In the genomic region with DNA sequence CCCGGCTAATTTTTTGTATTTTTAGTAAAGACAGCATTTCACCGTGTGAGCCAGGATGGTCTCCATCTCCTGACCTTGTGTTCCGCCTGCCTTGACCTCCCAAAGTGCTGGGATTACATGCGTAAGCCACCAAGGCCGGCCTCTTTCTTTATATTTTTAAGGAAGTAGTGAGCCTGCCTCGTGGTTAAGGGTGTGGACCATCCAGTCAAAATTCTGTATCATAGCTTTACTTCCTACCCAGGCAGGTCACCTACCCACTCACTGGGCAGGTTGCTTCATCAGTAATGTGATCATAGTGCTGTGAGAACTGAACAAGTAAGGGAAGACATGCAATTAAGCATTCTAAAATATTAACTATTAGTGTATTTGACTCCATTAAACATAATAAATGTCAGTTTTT, we compare ENCODE assay signal across 34 cellular contexts. TPM values are rescaled to one million over a fixed set of nuclear protein-coding genes. Genes with fewer than 3 reads are reported as not detected.
A peak's percentile ranks its signal among the peaks of the same experiment; 100 is the strongest.
DNase-seq lines count a peak whose midpoint lies in the region; ATAC-seq and TF ChIP-seq lines count a peak whose summit lies in the region.
"Had no signal": no experiment of that assay in that cellular context is flagged by ENCODE, and none has a peak within 500 bp of the region (broad histone marks: within the 10 kb centered on the region; RNA-seq: fewer than 3 reads in every experiment).

No MANE protein-coding gene starts in this region.

- H2AFZ ChIP-seq in mammary epithelial cell (ENCODE audit: low read depth, low read length): no peak overlapping the region
- no peak overlapping the region for H2AFZ ChIP-seq in Karpas-422 (ENCODE audit: low read length)

- dilution Hi-C loops in mammary epithelial cell (cut with HindIII; ENCODE audit: low sequenced_read_pairs): no loop called here

- no peaks in the 10 kb centered on the region for H3K36me3 Mint-ChIP-seq in dendritic cell treated with granulocyte-macrophage colony-stimulating factor and Interleukin-4, amounts not matched to agents 40 ng/mL and 50 ng/mL, for 4 days (ENCODE audit: low read depth)
- H3K36me3 Mint-ChIP-seq in stimulated activated memory B cell treated with anti-CD40 and anti-IgM and Interleukin-4, amounts not matched to agents 10 μg/mL and 1 μg/mL and 100 μg/mL, for 72 hours: no peaks in the 10 kb centered on the region
- H3K36me3 Mint-ChIP-seq: activated naive CD8-positive, alpha-beta T cell treated with anti-CD3 and anti-CD28 coated beads, Interleukin-2, amount 10 ng/mL, durations not matched to agents 7 days and 5 days; immature natural killer cell had no signal

- H3K4me2 ChIP-seq in mammary epithelial cell (ENCODE audit: insufficient read depth, low read depth, low read length) (no peak overlapping the region), Karpas-422 (ENCODE audit: low read depth, low read length, poor library complexity, severe bottlenecking) (no peak overlapping the region)

- H3K4me3 ChIP-seq in mammary epithelial cell (replicated peaks in 1 of 3; ENCODE audit: insufficient read depth in 1 of 3, low read depth in 2 of 3, low read length in 3 of 3): no peak overlapping the region
- no peak overlapping the region for H3K4me3 ChIP-seq in breast epithelium
- H3K4me3 ChIP-seq in Karpas-422 (ENCODE audit: low read length): no peak overlapping the region
- H3K4me3 ChIP-seq: cardiac muscle cell, pancreas, suprapubic skin had no signal

- no peak overlapping the region for H3K27ac ChIP-seq in mammary epithelial cell (ENCODE audit: insufficient read depth, low read depth, low read length)
- no peak overlapping the region for H3K27ac ChIP-seq in breast epithelium
- H3K27ac ChIP-seq in Karpas-422 (ENCODE audit: low read length): no peak overlapping the region
- H3K27ac ChIP-seq: cardiac muscle cell, pancreas, suprapubic skin, VCaP had no signal

- no peaks in the 10 kb centered on the region for H3K9me3 Mint-ChIP-seq in dendritic cell treated with granulocyte-macrophage colony-stimulating factor and Interleukin-4, amounts not matched to agents 40 ng/mL and 50 ng/mL, for 4 days
- no peaks in the 10 kb centered on the region for H3K9me3 Mint-ChIP-seq in stimulated activated memory B cell treated with anti-CD40 and anti-IgM and Interleukin-4, amounts not matched to agents 10 μg/mL and 1 μg/mL and 100 μg/mL, for 72 hours
- H3K9me3 Mint-ChIP-seq: activated naive CD8-positive, alpha-beta T cell treated with anti-CD3 and anti-CD28 coated beads, Interleukin-2, amount 10 ng/mL, durations not matched to agents 7 days and 5 days; CD4-positive, CD25-positive, alpha-beta regulatory T cell; immature natural killer cell; neural crest cell; T-helper 1 cell treated with Interleukin-12 subunit alpha and Interleukin-12 subunit beta and Interleukin-4 antibody, amounts not matched to agents 30 μg/mL and 1 μg/mL, for 36 hours had no signal

- ATAC-seq in stimulated activated memory B cell treated with anti-CD40 and anti-IgM and Interleukin-4, amounts not matched to agents 10 μg/mL and 1 μg/mL and 100 μg/mL, for 72 hours: no peak
- ATAC-seq in Right ventricle myocardium inferior: no peak
- ATAC-seq: HCT116 had no signal

- intact Hi-C loops in mammary epithelial cell (cut with micrococcal nuclease): no loop called here
- intact Hi-C loops in breast epithelium (cut with DNase I; ENCODE audit: low total_unique reads): no loop called here
- intact Hi-C loops in dendritic cell treated with granulocyte-macrophage colony-stimulating factor and Interleukin-4, amounts not matched to agents 40 ng/mL and 50 ng/mL, for 4 days (cut with micrococcal nuclease): no loop called here
- intact Hi-C loops in Right ventricle myocardium inferior (cut with DNase I): no loop called here

- TF ChIP-seq CTCF in mammary epithelial cell (conservative IDR thresholded peaks at IDR 0.05 in 1 of 2, IDR thresholded peaks at IDR 0.05 in 1 of 2; ENCODE audit: extremely low read depth in 1 of 2, insufficient read depth in 1 of 2, low read depth in 1 of 2, low read length in 2 of 2) (no peak), breast epithelium (IDR thresholded peaks at IDR 0.05) (no peak)

- BruUV-seq in mammary epithelial cell (replicated peaks; lab: Mats Ljungman, UMichigan): no TSS peak

- no peaks in the 10 kb centered on the region for H3K36me3 ChIP-seq in mammary epithelial cell (ENCODE audit: insufficient read depth, low read length)
- H3K36me3 ChIP-seq in breast epithelium: no peaks in the 10 kb centered on the region
- H3K36me3 ChIP-seq in Karpas-422 (ENCODE audit: insufficient read depth, low read length): no peaks in the 10 kb centered on the region
- H3K36me3 ChIP-seq: cardiac muscle cell, pancreas, suprapubic skin had no signal

- DNase-seq in mammary epithelial cell (peak; percentile 67), breast epithelium (ENCODE audit: low spot score in 2 of 2) (no peak), SKM-1 (lab: John Stamatoyannopoulos, UW; ENCODE audit: unreplicated experiment) (peak; percentile 79), Karpas-422 (no peak), Right ventricle myocardium inferior (ENCODE audit: missing footprints) (no peak)
- DNase-seq in stimulated activated naive CD4-positive, alpha-beta T cell (lab: John Stamatoyannopoulos, UW): no peak
- DNase-seq: 8988T; activated CD4-positive, alpha-beta T cell treated with anti-CD3 and anti-CD28 coated beads for 4 hours; activated effector memory CD4-positive, alpha-beta T cell treated with anti-CD3 and anti-CD28 coated beads, Interleukin-2, amount 50 U/mL, for 16 hours; activated naive CD8-positive, alpha-beta T cell treated with anti-CD3 and anti-CD28 coated beads, Interleukin-2, amount 10 ng/mL, durations not matched to agents 7 days and 5 days; activated T-cell treated with anti-CD3 and anti-CD28 coated beads, Interleukin-2, amount 50 U/mL, for 1 hour; aorta; Calu3; CD4-positive, CD25-positive, alpha-beta regulatory T cell; DND-41; effector CD4-positive, alpha-beta T cell; immature natural killer cell; mesenchymal stem cell; NCI-H1105 treated with DMSO at 0.1 percent for 48 hours; NCI-H187 treated with DMSO at 0.1 percent for 48 hours; NCI-H526; NK-92 treated with Interleukin-12 subunit alpha and Interleukin-12 subunit beta, amount 100 ng/mL, for 24 hours; stimulated activated CD4-positive, alpha-beta T cell treated with anti-CD3 and anti-CD28 coated beads, Interleukin-15, amount 100 ng/mL, for 24 hours; stimulated activated naive CD4-positive, alpha-beta T cell treated with Interleukin-2 at 50 U/mL for 16 hours had no signal

- H3K9ac ChIP-seq in mammary epithelial cell (ENCODE audit: insufficient read depth, low read length) (no peak overlapping the region), Karpas-422 (ENCODE audit: low read length) (no peak overlapping the region)

- H3K79me2 ChIP-seq in mammary epithelial cell (ENCODE audit: insufficient read depth, low read length): no peaks in the 10 kb centered on the region
- H3K79me2 ChIP-seq in Karpas-422 (ENCODE audit: low read length): no peaks in the 10 kb centered on the region

- H4K20me1 ChIP-seq in mammary epithelial cell (ENCODE audit: insufficient read depth, low read length): no peaks in the 10 kb centered on the region
- 0 out of 2 replicates have a peak, but pooled peaks cover 7% of the 10 kb centered on the region for H4K20me1 ChIP-seq in Karpas-422 (ENCODE audit: insufficient read depth, low read depth, low read length)

- no peaks in the 10 kb centered on the region for H3K9me3 ChIP-seq in mammary epithelial cell (replicated peaks; ENCODE audit: insufficient read depth, low read length)
- H3K9me3 ChIP-seq in breast epithelium: no peaks in the 10 kb centered on the region
- no peaks in the 10 kb centered on the region for H3K9me3 ChIP-seq in Karpas-422 (ENCODE audit: low read length)
- H3K9me3 ChIP-seq: pancreas, suprapubic skin had no signal

- TF ChIP-seq POLR2A in breast epithelium (IDR thresholded peaks at IDR 0.05): no peak

- H3K27ac Mint-ChIP-seq in dendritic cell treated with granulocyte-macrophage colony-stimulating factor and Interleukin-4, amounts not matched to agents 40 ng/mL and 50 ng/mL, for 4 days: peak overlapping the region; percentile 63
- H3K27ac Mint-ChIP-seq in stimulated activated memory B cell treated with anti-CD40 and anti-IgM and Interleukin-4, amounts not matched to agents 10 μg/mL and 1 μg/mL and 100 μg/mL, for 72 hours: no peak overlapping the region
- H3K27ac Mint-ChIP-seq: activated naive CD8-positive, alpha-beta T cell treated with anti-CD3 and anti-CD28 coated beads, Interleukin-2, amount 10 ng/mL, durations not matched to agents 7 days and 5 days; CD4-positive, CD25-positive, alpha-beta regulatory T cell; immature natural killer cell; T-helper 1 cell treated with Interleukin-12 subunit alpha and Interleukin-12 subunit beta and Interleukin-4 antibody, amounts not matched to agents 30 μg/mL and 1 μg/mL, for 36 hours had no signal

- H3K9me2 ChIP-seq in Karpas-422 (replicated peaks; ENCODE audit: insufficient read depth, low read length): no peaks in the 10 kb centered on the region

- CTCF ChIA-PET in mammary epithelial cell (lab: Charles Lee; ENCODE audit: low non-redundant PET): no interaction called here

- H3K4me1 ChIP-seq in mammary epithelial cell (ENCODE audit: insufficient read depth, low read length) (no peaks in the 10 kb centered on the region), breast epithelium (no peaks in the 10 kb centered on the region), Karpas-422 (ENCODE audit: low read length) (no peaks in the 10 kb centered on the region)
- H3K4me1 ChIP-seq: pancreas had no signal

- H3K27me3 ChIP-seq in mammary epithelial cell (ENCODE audit: insufficient read depth, low read length): no peaks in the 10 kb centered on the region
- H3K27me3 ChIP-seq in breast epithelium: no peaks in the 10 kb centered on the region
- no peaks in the 10 kb centered on the region for H3K27me3 ChIP-seq in Karpas-422 (ENCODE audit: low read length)
- H3K27me3 ChIP-seq: pancreas, suprapubic skin had no signal

- WGBS in mammary epithelial cell (ENCODE audit: low coverage, missing lambda C conversion rate): 70% methylated on average over 6 of the region's 6 CpGs

- H3K4me3 Mint-ChIP-seq in dendritic cell treated with granulocyte-macrophage colony-stimulating factor and Interleukin-4, amounts not matched to agents 40 ng/mL and 50 ng/mL, for 4 days: no peak overlapping the region
- H3K4me3 Mint-ChIP-seq in stimulated activated memory B cell treated with anti-CD40 and anti-IgM and Interleukin-4, amounts not matched to agents 10 μg/mL and 1 μg/mL and 100 μg/mL, for 72 hours: no peak overlapping the region
- H3K4me3 Mint-ChIP-seq: activated naive CD8-positive, alpha-beta T cell treated with anti-CD3 and anti-CD28 coated beads, Interleukin-2, amount 10 ng/mL, durations not matched to agents 7 days and 5 days; immature natural killer cell; neural crest cell; T-helper 1 cell treated with Interleukin-12 subunit alpha and Interleukin-12 subunit beta and Interleukin-4 antibody, amounts not matched to agents 30 μg/mL and 1 μg/mL, for 36 hours had no signal

- peaks cover 33% of the 10 kb centered on the region for H3K27me3 Mint-ChIP-seq in dendritic cell treated with granulocyte-macrophage colony-stimulating factor and Interleukin-4, amounts not matched to agents 40 ng/mL and 50 ng/mL, for 4 days
- peaks cover 16% of the 10 kb centered on the region for H3K27me3 Mint-ChIP-seq in stimulated activated memory B cell treated with anti-CD40 and anti-IgM and Interleukin-4, amounts not matched to agents 10 μg/mL and 1 μg/mL and 100 μg/mL, for 72 hours

- in situ Hi-C loops in mammary epithelial cell (cut with MboI; ENCODE audit: low sequenced_read_pairs in 2 of 2): loop anchor here (5.0 to 25.0 kb wide), 3 partner anchors 39 to 157 kb away; a partner anchor contains a TSS

- H3K4me1 Mint-ChIP-seq in dendritic cell treated with granulocyte-macrophage colony-stimulating factor and Interleukin-4, amounts not matched to agents 40 ng/mL and 50 ng/mL, for 4 days (ENCODE audit: low read depth): peaks cover 15% of the 10 kb centered on the region
- peaks cover 5% of the 10 kb centered on the region for H3K4me1 Mint-ChIP-seq in stimulated activated memory B cell treated with anti-CD40 and anti-IgM and Interleukin-4, amounts not matched to agents 10 μg/mL and 1 μg/mL and 100 μg/mL, for 72 hours
- H3K4me1 Mint-ChIP-seq: neural crest cell had no signal

RNA-seq across cellular contexts. Expression of a gene that starts 8.1 kb away (rescaled TPM):
- total RNA-seq in mammary epithelial cell (100 to 1,000 TPM in 1 of 2 donors, 10 to 100 TPM in 1; 67.2 to 193 TPM), breast epithelium (10 to 100 TPM in 2 of 3 donors, 1 to 10 TPM in 1; 9.4 to 12.8 (median 11.5) TPM), Right ventricle myocardium inferior (9.8 TPM)
- 365 TPM for polyA plus RNA-seq in mammary epithelial cell
- 208 TPM for polyA minus RNA-seq in mammary epithelial cell
- total RNA-seq in Karpas-422 (2014; rRNA removed; shearing (Covaris generic); ENCODE audit: low replicate concordance): 11.8 and 25.9 TPM in 2 replicates

RNA-seq across cellular contexts. Expression of a gene that starts 18.0 kb away (rescaled TPM):
- total RNA-seq in mammary epithelial cell (10 to 100 TPM; 54.3 to 70.8 TPM), breast epithelium (1 to 10 TPM in 2 of 3 donors, not detected in 1; 3.4 to 3.6 TPM), Right ventricle myocardium inferior (not detected)
- 29.0 TPM for polyA plus RNA-seq in mammary epithelial cell
- 21.4 TPM for polyA minus RNA-seq in mammary epithelial cell
- not detected in 2 replicates for total RNA-seq in Karpas-422 (2014; rRNA removed; shearing (Covaris generic); ENCODE audit: low replicate concordance)
- total RNA-seq: Calu3; cardiac muscle cell; CD4-positive, CD25-positive, alpha-beta regulatory T cell had no signal
- polyA plus RNA-seq: cardiac muscle cell; CD4-positive, CD25-positive, alpha-beta regulatory T cell; immature natural killer cell; pancreas had no signal

RNA-seq across cellular contexts. Expression of a gene that starts 22.9 kb away (rescaled TPM):
- total RNA-seq in mammary epithelial cell: 1 to 10 TPM; 2.4 to 2.5 TPM
- 0.27 TPM for polyA plus RNA-seq in mammary epithelial cell
- not detected for polyA minus RNA-seq in mammary epithelial cell
- 10 to 100 TPM in 2 of 3 donors, not detected in 1; 10.8 to 11.1 TPM for total RNA-seq in breast epithelium
- not detected in 2 replicates for total RNA-seq in Karpas-422 (2014; rRNA removed; shearing (Covaris generic); ENCODE audit: low replicate concordance)
- total RNA-seq in Right ventricle myocardium inferior: 0.24 TPM
- total RNA-seq: epithelial cell of proximal tubule had no signal
- polyA plus RNA-seq: immature natural killer cell had no signal

Comparison
In these comparisons a context has a peak if more than half of its experiments do, and no peak if none do; other contexts are left out.
1. DNase-seq: peak in mammary epithelial cell (single experiment) and SKM-1 (single experiment); none in breast epithelium (0 of 2), Karpas-422 (single experiment), stimulated activated naive CD4-positive, alpha-beta T cell (0 of 6) and Right ventricle myocardium inferior (single experiment).
2. RNA of a gene that starts 18.0 kb away (total RNA-seq): 54.3 to 70.8 TPM in mammary epithelial cell; 3.4 to 3.6 TPM in breast epithelium, not detected in Karpas-422 and not detected in Right ventricle myocardium inferior (single experiment); every median in the first group is over 10 times any median in the second.